ENCODE assay signal across 24 cellular contexts in the genomic region with DNA sequence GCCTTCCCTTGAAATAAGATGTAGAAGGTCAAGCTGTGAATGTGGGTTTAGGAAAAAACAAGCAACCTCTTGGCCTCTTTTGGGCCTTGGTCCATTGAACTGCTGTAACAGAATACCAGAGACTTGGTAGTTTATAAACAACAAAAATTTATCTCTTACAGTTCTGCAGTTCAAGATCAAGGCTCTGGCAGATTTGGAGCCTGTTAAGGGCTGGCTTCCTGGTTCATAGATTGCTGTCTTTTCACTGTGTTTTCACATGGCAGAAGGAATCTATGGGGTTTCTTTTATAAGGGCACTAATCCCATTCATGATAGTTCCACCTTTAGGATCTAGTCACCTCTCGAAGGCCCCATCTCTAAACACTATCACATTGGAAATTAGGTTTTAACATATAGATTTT.
"Had no signal": no experiment of that assay in that cellular context is flagged by ENCODE, and none has a peak within 500 bp of the region (broad histone marks: within the 10 kb centered on the region; RNA-seq: fewer than 3 reads in every experiment).

No MANE protein-coding gene starts in this region.

- H3K4me3 Mint-ChIP-seq: activated CD4-positive, alpha-beta T cell treated with anti-CD3 and anti-CD28 coated beads, Interleukin-2, amount 10 ng/mL, durations not matched to agents 7 days and 5 days; activated CD8-positive, alpha-beta T cell treated with anti-CD3 and anti-CD28 coated beads, Interleukin-2, amount 10 ng/mL, durations not matched to agents 7 days and 5 days; activated naive CD8-positive, alpha-beta T cell treated with anti-CD3 and anti-CD28 coated beads, Interleukin-2, amount 50 U/mL, for 24 hours; immature natural killer cell; natural killer cell treated with Interleukin-12 subunit alpha and Interleukin-12 subunit beta and Interleukin-15 and Interleukin-18, amount 100 ng/mL, for 72 hours had no signal

- H3K27ac Mint-ChIP-seq: activated CD4-positive, alpha-beta T cell treated with anti-CD3 and anti-CD28 coated beads, Interleukin-2, amount 10 ng/mL, durations not matched to agents 7 days and 5 days; activated CD8-positive, alpha-beta T cell treated with anti-CD3 and anti-CD28 coated beads, Interleukin-2, amount 10 ng/mL, durations not matched to agents 7 days and 5 days; activated naive CD8-positive, alpha-beta T cell treated with anti-CD3 and anti-CD28 coated beads, Interleukin-2, amount 50 U/mL, for 24 hours; activated T-helper 2 cell treated with anti-CD3 and anti-CD28 coated beads, Interferon-gamma antibody, Interleukin-2, Interleukin-4, amounts not matched to agents 10 μg/mL and 5 μg/mL and 100 μg/mL, durations not matched to agents 14 hours and 24 hours and 36 hours; natural killer cell treated with Interleukin-12 subunit alpha and Interleukin-12 subunit beta and Interleukin-15 and Interleukin-18, amount 100 ng/mL, for 72 hours had no signal

- H3K36me3 ChIP-seq: cardiac muscle cell, left lung, prostate gland, right atrium auricular region, spleen, uterus had no signal

- H3K27me3 Mint-ChIP-seq: activated CD4-positive, alpha-beta T cell treated with anti-CD3 and anti-CD28 coated beads, Interleukin-2, amount 10 ng/mL, durations not matched to agents 7 days and 5 days; activated naive CD8-positive, alpha-beta T cell treated with anti-CD3 and anti-CD28 coated beads, Interleukin-2, amount 50 U/mL, for 24 hours; natural killer cell treated with Interleukin-12 subunit alpha and Interleukin-12 subunit beta and Interleukin-15 and Interleukin-18, amount 100 ng/mL, for 72 hours had no signal

- DNase-seq: activated CD4-positive, alpha-beta T cell treated with anti-CD3 and anti-CD28 coated beads, Interleukin-2, amount 10 ng/mL, durations not matched to agents 7 days and 5 days; activated CD8-positive, alpha-beta T cell treated with anti-CD3 and anti-CD28 coated beads, Interleukin-2, amount 10 ng/mL, durations not matched to agents 7 days and 5 days; activated naive CD4-positive, alpha-beta T cell; activated naive CD8-positive, alpha-beta T cell treated with anti-CD3 and anti-CD28 coated beads, Interleukin-2, amount 50 U/mL, for 24 hours; cortex of kidney; effector CD4-positive, alpha-beta T cell; foreskin keratinocyte; immature natural killer cell; left lung; spleen; stimulated activated CD4-positive, alpha-beta T cell treated with anti-CD3 and anti-CD28 coated beads, Interleukin-4, amount 100 ng/mL, for 1 hour; stimulated activated naive CD4-positive, alpha-beta T cell; testis; trophoblast cell; uterus had no signal

- H3K27ac ChIP-seq: cardiac muscle cell, foreskin keratinocyte, left lung, prostate gland, right atrium auricular region, spleen, testis, uterus, VCaP had no signal

- H3K9me3 ChIP-seq: left lung, prostate gland, right atrium auricular region, testis, uterus had no signal

- H3K4me1 ChIP-seq: foreskin keratinocyte, left lung, prostate gland, right atrium auricular region, testis, uterus had no signal

- H3K4me3 ChIP-seq: cardiac muscle cell, left lung, lung, prostate gland, right atrium auricular region, spleen, testis, uterus had no signal

- ATAC-seq: activated CD4-positive, CD25-positive, alpha-beta regulatory T cell treated with anti-CD3 and anti-CD28 coated beads, Interleukin-2, amount 50 U/mL, for 24 hours; activated CD8-positive, alpha-beta T cell treated with anti-CD3 and anti-CD28 coated beads, Interleukin-2, amount 10 ng/mL, durations not matched to agents 7 days and 5 days; activated naive CD8-positive, alpha-beta T cell treated with anti-CD3 and anti-CD28 coated beads, Interleukin-2, amount 50 U/mL, for 24 hours; foreskin keratinocyte; left lung; natural killer cell treated with Interleukin-12 subunit alpha and Interleukin-12 subunit beta and Interleukin-15 and Interleukin-18, amount 100 ng/mL, for 72 hours had no signal

- H3K36me3 Mint-ChIP-seq: natural killer cell treated with Interleukin-12 subunit alpha and Interleukin-12 subunit beta and Interleukin-15 and Interleukin-18, amount 100 ng/mL, for 72 hours had no signal

- FAIRE-seq: endometrium had no signal

- H3K9me3 Mint-ChIP-seq: natural killer cell treated with Interleukin-12 subunit alpha and Interleukin-12 subunit beta and Interleukin-15 and Interleukin-18, amount 100 ng/mL, for 72 hours had no signal

- H3K27me3 ChIP-seq: cardiac muscle cell, foreskin keratinocyte, left lung, right atrium auricular region, spleen, testis, uterus had no signal
